In the genomic region with DNA sequence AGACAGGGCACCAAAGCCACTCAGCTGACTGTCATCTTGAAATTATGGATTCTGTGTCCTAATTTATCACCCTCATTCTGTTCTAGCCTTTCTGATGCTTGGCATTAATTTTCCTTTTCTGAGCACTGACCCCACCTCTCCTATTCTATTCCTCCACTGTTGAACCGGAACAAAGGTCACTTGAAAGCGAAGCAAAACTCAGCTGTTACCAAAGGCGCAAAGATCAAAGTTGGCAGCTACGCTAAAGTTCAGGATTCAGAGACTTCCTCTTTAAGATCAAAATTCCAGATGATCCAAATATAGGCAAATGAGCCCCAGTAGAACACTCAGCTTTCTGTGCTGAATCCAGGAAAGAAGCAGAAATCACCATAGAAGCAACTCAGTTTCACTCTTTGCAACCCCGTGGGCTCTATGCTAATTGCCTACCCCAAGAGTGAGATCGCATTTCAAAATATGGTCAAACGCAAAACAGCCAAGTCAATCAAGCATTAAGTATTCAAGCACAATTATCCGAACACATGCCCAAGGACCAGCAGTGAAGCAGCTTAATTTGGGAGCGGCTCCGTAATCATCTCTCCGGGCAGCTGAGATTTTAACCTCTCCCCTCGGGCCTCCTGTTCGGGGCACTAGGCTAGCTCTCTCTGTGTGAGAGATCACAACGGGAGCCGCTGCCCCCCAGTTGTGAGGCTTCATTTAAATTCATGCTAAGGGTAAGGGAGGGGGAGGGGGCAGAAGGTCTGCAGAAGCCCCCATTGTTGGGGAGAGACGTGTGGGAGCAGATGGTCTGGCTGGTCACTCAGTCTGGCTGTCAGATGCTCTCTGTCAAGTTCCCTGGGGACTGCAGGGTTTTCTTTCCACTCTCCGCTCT, we compare ENCODE assay signal across 13 cellular contexts.
DNase-seq lines count a peak whose midpoint lies in the region; ATAC-seq and TF ChIP-seq lines count a peak whose summit lies in the region.
"Had no signal": no experiment of that assay in that cellular context is flagged by ENCODE, and none has a peak within 500 bp of the region (broad histone marks: within the 10 kb centered on the region; RNA-seq: fewer than 3 reads in every experiment).

No MANE protein-coding gene starts in this region.

- no peak for ATAC-seq in HG02759 (IDR thresholded peaks at IDR 0.05; ENCODE audit: unreplicated experiment)

- H3K36me3 Mint-ChIP-seq in activated naive CD8-positive, alpha-beta T cell treated with anti-CD3 and anti-CD28 coated beads for 36 hours = no peaks in the 10 kb centered on the region

- peak overlapping the region; percentile 14 to 67 (median 48) for H3K4me3 ChIP-seq in dorsolateral prefrontal cortex
- H3K4me3 ChIP-seq in tibial artery = peak overlapping the region; percentile 23 to 33
- H3K4me3 ChIP-seq: HAP-1 had no signal

- no peaks in the 10 kb centered on the region for H3K36me3 ChIP-seq in tibial artery
- H3K36me3 ChIP-seq: HAP-1 had no signal

- no peaks in the 10 kb centered on the region for H3K9me3 ChIP-seq in tibial artery
- H3K9me3 ChIP-seq: HAP-1 had no signal

- peaks cover 0 to 6% (median 0%) of the 10 kb centered on the region in 4 donors for H3K4me1 ChIP-seq in tibial artery

- no peaks in the 10 kb centered on the region for H3K9me3 Mint-ChIP-seq in activated naive CD8-positive, alpha-beta T cell treated with anti-CD3 and anti-CD28 coated beads for 36 hours
- H3K9me3 Mint-ChIP-seq: activated B cell treated with CpG ODN at 0.5 μM for 24 hours had no signal

- H3K27ac ChIP-seq in dorsolateral prefrontal cortex = peak overlapping the region in 25 of 59 donors; percentile 1 to 75 (median 21)
- H3K27ac ChIP-seq in tibial artery = no peak overlapping the region

- no peak overlapping the region for H3K4me3 Mint-ChIP-seq in activated naive CD8-positive, alpha-beta T cell treated with anti-CD3 and anti-CD28 coated beads for 36 hours
- H3K4me3 Mint-ChIP-seq: activated B cell treated with CpG ODN at 0.5 μM for 24 hours had no signal

- H3K27me3 ChIP-seq in dorsolateral prefrontal cortex (peaks cover 0 to 6% (median 0%) of the 10 kb centered on the region in 45 donors), tibial artery (no peaks in the 10 kb centered on the region)

- TF ChIP-seq CTCF in dorsolateral prefrontal cortex (IDR thresholded peaks at IDR 0.05 in 54 of 56, conservative IDR thresholded peaks at IDR 0.05 in 2 of 56; ENCODE audit: low read depth in 1 of 56, partially characterized antibody in 56 of 56) = no peak
- TF ChIP-seq CTCF in tibial artery (IDR thresholded peaks at IDR 0.05) = no peak
- no peak for TF ChIP-seq CTCF in GM13977 (IDR thresholded peaks at IDR 0.05; ENCODE audit: extremely low read depth, insufficient read depth, missing control alignments)

- H3K27ac Mint-ChIP-seq in activated naive CD8-positive, alpha-beta T cell treated with anti-CD3 and anti-CD28 coated beads for 36 hours = no peak overlapping the region
- H3K27ac Mint-ChIP-seq: activated B cell treated with CpG ODN at 0.5 μM for 24 hours had no signal

- in situ Hi-C loops in GM13977 (cut with MboI; ENCODE audit: low pct_unique_long_range_greater_than_20kb, low sequenced_read_pairs, unreplicated experiment) = no loop called here

- peaks cover 18% of the 10 kb centered on the region for H3K27me3 Mint-ChIP-seq in activated naive CD8-positive, alpha-beta T cell treated with anti-CD3 and anti-CD28 coated beads for 36 hours
- H3K27me3 Mint-ChIP-seq: activated B cell treated with CpG ODN at 0.5 μM for 24 hours had no signal

- peaks cover 5% of the 10 kb centered on the region for H3K4me1 Mint-ChIP-seq in activated naive CD8-positive, alpha-beta T cell treated with anti-CD3 and anti-CD28 coated beads for 36 hours
- H3K4me1 Mint-ChIP-seq: activated B cell treated with CpG ODN at 0.5 μM for 24 hours had no signal

- intact Hi-C loops in dorsolateral prefrontal cortex (cut with DNase I) (no loop called here), tibial artery (cut with DNase I; ENCODE audit: low total_unique reads) (no loop called here)

- DNase-seq in NCI-H1694 (lab: John Stamatoyannopoulos, UW) (peak; percentile 3), NCI-H1694 treated with DMSO at 0.1 percent for 48 hours (lab: John Stamatoyannopoulos, UW) (no peak), dorsolateral prefrontal cortex (no peak), medulla oblongata (ENCODE audit: extremely low spot score) (peak; percentile 15), tibial artery (no peak), GM13977 (ENCODE audit: low spot score) (no peak)
- no peak for DNase-seq in activated naive CD8-positive, alpha-beta T cell treated with anti-CD3 and anti-CD28 coated beads for 36 hours
- DNase-seq: activated B cell treated with CpG ODN at 0.5 μM for 24 hours; activated effector memory CD4-positive, alpha-beta T cell treated with Interleukin-2 at 50 U/mL for 16 hours; DND-41; MM.1S had no signal

Comparison
In these comparisons a context has a peak if more than half of its experiments do, and no peak if none do; other contexts are left out.
1. DNase-seq: peak in NCI-H1694 (single experiment) and medulla oblongata (single experiment); none in NCI-H1694 treated with DMSO at 0.1 percent for 48 hours (single experiment), dorsolateral prefrontal cortex (0 of 10), tibial artery (0 of 2), GM13977 (single experiment) and activated naive CD8-positive, alpha-beta T cell treated with anti-CD3 and anti-CD28 coated beads for 36 hours (single experiment).